ENCODE assay signal across 20 cellular contexts in genomic region chr17:4334332-4334731, GRCh38. TPM values are rescaled to one million over a fixed set of nuclear protein-coding genes. Genes with fewer than 3 reads are reported as not detected.
A peak's percentile ranks its signal among the peaks of the same experiment; 100 is the strongest.
DNase-seq lines count a peak whose midpoint lies in the region; TF ChIP-seq lines count a peak whose summit lies in the region.
"Had no signal": no experiment of that assay in that cellular context is flagged by ENCODE, and none has a peak within 500 bp of the region (broad histone marks: within the 10 kb centered on the region; RNA-seq: fewer than 3 reads in every experiment).

No MANE protein-coding gene starts in this region.

- H3K27me3 ChIP-seq in PC-9 (ENCODE audit: insufficient read depth, low read depth) (no peaks in the 10 kb centered on the region), Caco-2 (replicated peaks; ENCODE audit: control insufficient read depth, insufficient read depth, low read length) (no peaks in the 10 kb centered on the region)
- H3K27me3 ChIP-seq: stomach had no signal

- no peak overlapping the region for H2AFZ ChIP-seq in PC-9

- intact Hi-C loops in activated CD4-positive, alpha-beta T cell treated with anti-CD3 and anti-CD28 coated beads, Interleukin-2, amount 10 ng/mL, durations not matched to agents 24 days and 14 days (cut with micrococcal nuclease): no loop called here
- intact Hi-C loops in PC-9 (cut with micrococcal nuclease; ENCODE audit: unreplicated experiment) (no loop called here), Caco-2 (cut with micrococcal nuclease; ENCODE audit: unreplicated experiment) (no loop called here)

- H3K9me3 ChIP-seq in PC-9 (ENCODE audit: insufficient read depth, low read depth): no peaks in the 10 kb centered on the region
- H3K9me3 ChIP-seq in Caco-2: no peaks in the 10 kb centered on the region
- H3K9me3 ChIP-seq: stomach had no signal

- H3K79me2 ChIP-seq in PC-9 (ENCODE audit: low read depth): peaks cover 97% of the 10 kb centered on the region

- H3K27ac Mint-ChIP-seq in activated CD4-positive, alpha-beta T cell treated with anti-CD3 and anti-CD28 coated beads, Interleukin-2, amount 10 ng/mL, durations not matched to agents 24 days and 14 days: peak overlapping the region; percentile 75
- H3K27ac Mint-ChIP-seq in Caco-2 (ENCODE audit: unreplicated experiment): no peak overlapping the region

- no peak for DNase-seq in activated CD4-positive, alpha-beta T cell treated with anti-CD3 and anti-CD28 coated beads, Interleukin-2, amount 10 ng/mL, durations not matched to agents 24 days and 14 days
- no peak for DNase-seq in activated CD4-positive, alpha-beta T cell treated with anti-CD3 and anti-CD28 coated beads, Interleukin-2, amount 50 U/mL, for 48 hours
- DNase-seq in PC-9: peak in 1 of 2 experiments; percentile 52
- peak; percentile 44 for DNase-seq in epithelial cell of esophagus (ENCODE audit: low read depth)
- DNase-seq in SHP77 treated with DMSO at 0.1 percent for 48 hours (lab: John Stamatoyannopoulos, UW): no peak
- DNase-seq in Caco-2: no peak
- no peak for DNase-seq in NCI-H2171 (lab: John Stamatoyannopoulos, UW)
- DNase-seq: activated CD4-positive, alpha-beta T cell treated with anti-CD3 and anti-CD28 coated beads for 4 hours; AML-193; effector CD8-positive, alpha-beta T cell; NCI-H1092 treated with DMSO at 0.1 percent for 48 hours; NCI-H2029; NCI-H82; OCI-M1; retina; stimulated activated CD4-positive, alpha-beta T cell treated with anti-CD3 and anti-CD28 coated beads, Interleukin-2, amount 100 ng/mL, for 48 hours; stomach had no signal

- H3K4me2 ChIP-seq in PC-9: peak overlapping the region; percentile 3

- TF ChIP-seq CTCF in C4-2B (conservative IDR thresholded peaks at IDR 0.05) (no peak), PC-9 (conservative IDR thresholded peaks at IDR 0.05) (no peak), epithelial cell of esophagus (IDR thresholded peaks at IDR 0.05; ENCODE audit: insufficient read depth, low read depth, low read length, missing control alignments) (no peak), Caco-2 (IDR thresholded peaks at IDR 0.05; ENCODE audit: insufficient read depth in 1 of 2, low read depth in 1 of 2, low read length in 1 of 2, severe bottlenecking in 1 of 2, unreplicated experiment in 1 of 2) (no peak)

- H3K27ac ChIP-seq in C4-2B (peak overlapping the region; percentile 16; the same call in 1 of the 2 replicates), PC-9 (peak overlapping the region; percentile 32; the same call in 1 of the 2 replicates)
- H3K27ac ChIP-seq: stomach had no signal

- H3K36me3 ChIP-seq in PC-9 (ENCODE audit: low read depth) (no peaks in the 10 kb centered on the region), Caco-2 (ENCODE audit: control insufficient read depth, insufficient read depth, low read length) (no peaks in the 10 kb centered on the region)
- H3K36me3 ChIP-seq: stomach had no signal

- peaks cover 58% of the 10 kb centered on the region for H3K4me1 ChIP-seq in PC-9 (replicated peaks; ENCODE audit: insufficient read depth)
- peaks cover 15% of the 10 kb centered on the region for H3K4me1 ChIP-seq in Caco-2

- peaks cover 74% of the 10 kb centered on the region for H4K20me1 ChIP-seq in PC-9 (ENCODE audit: insufficient read depth)

- H3K9me2 ChIP-seq in PC-9 (ENCODE audit: insufficient read depth): no peaks in the 10 kb centered on the region

- peaks cover 64% of the 10 kb centered on the region for H3F3A ChIP-seq in PC-9 (ENCODE audit: insufficient read depth, low read depth)

- no peaks in the 10 kb centered on the region for H3K27me3 Mint-ChIP-seq in activated CD4-positive, alpha-beta T cell treated with anti-CD3 and anti-CD28 coated beads, Interleukin-2, amount 10 ng/mL, durations not matched to agents 24 days and 14 days
- no peaks in the 10 kb centered on the region for H3K27me3 Mint-ChIP-seq in Caco-2 (ENCODE audit: insufficient read depth, unreplicated experiment)
- H3K27me3 Mint-ChIP-seq: brain had no signal

- POLR2A ChIA-PET in PC-9 (lab: Charles Lee; ENCODE audit: unreplicated experiment): no interaction called here
- POLR2A ChIA-PET in Caco-2 (lab: Charles Lee): no interaction called here

- H3K4me1 Mint-ChIP-seq in activated CD4-positive, alpha-beta T cell treated with anti-CD3 and anti-CD28 coated beads, Interleukin-2, amount 10 ng/mL, durations not matched to agents 24 days and 14 days: peaks cover 31% of the 10 kb centered on the region
- peaks cover 22% of the 10 kb centered on the region for H3K4me1 Mint-ChIP-seq in Caco-2 (ENCODE audit: low read depth, unreplicated experiment)

- TSS peak; percentile 5 for BruUV-seq in PC-9 (replicated peaks; lab: Mats Ljungman, UMichigan)
- BruUV-seq in Caco-2 (replicated peaks; lab: Mats Ljungman, UMichigan): no TSS peak

- no peak overlapping the region for H3K4me3 ChIP-seq in PC-9
- no peak overlapping the region for H3K4me3 ChIP-seq in epithelial cell of esophagus (ENCODE audit: low read length)
- no peak overlapping the region for H3K4me3 ChIP-seq in Caco-2 (ENCODE audit: low read depth, low read length)
- H3K4me3 ChIP-seq: lung, stomach had no signal

- H3K9me3 Mint-ChIP-seq in activated CD4-positive, alpha-beta T cell treated with anti-CD3 and anti-CD28 coated beads, Interleukin-2, amount 10 ng/mL, durations not matched to agents 24 days and 14 days: no peaks in the 10 kb centered on the region
- no peaks in the 10 kb centered on the region for H3K9me3 Mint-ChIP-seq in Caco-2 (ENCODE audit: unreplicated experiment)

- H3K4me3 Mint-ChIP-seq in activated CD4-positive, alpha-beta T cell treated with anti-CD3 and anti-CD28 coated beads, Interleukin-2, amount 10 ng/mL, durations not matched to agents 24 days and 14 days: no peak overlapping the region
- no peak overlapping the region for H3K4me3 Mint-ChIP-seq in Caco-2 (ENCODE audit: unreplicated experiment)
- H3K4me3 Mint-ChIP-seq: brain had no signal

- CTCF ChIA-PET in PC-9 (lab: Charles Lee) (no interaction called here), Caco-2 (lab: Charles Lee) (no interaction called here)

- H3K36me3 Mint-ChIP-seq in activated CD4-positive, alpha-beta T cell treated with anti-CD3 and anti-CD28 coated beads, Interleukin-2, amount 10 ng/mL, durations not matched to agents 24 days and 14 days (ENCODE audit: low read depth): peaks cover 11% of the 10 kb centered on the region
- H3K36me3 Mint-ChIP-seq in Caco-2 (ENCODE audit: insufficient read depth, unreplicated experiment): no peaks in the 10 kb centered on the region

RNA-seq across cellular contexts. Expression of gene UBE2G1, which starts 32.1 kb away (rescaled TPM):
- total RNA-seq in activated CD4-positive, alpha-beta T cell treated with anti-CD3 and anti-CD28 coated beads, Interleukin-2, amount 10 ng/mL, durations not matched to agents 24 days and 14 days: 74.8 and 77.3 TPM in 2 replicates
- total RNA-seq in PC-9 (2021) (104 and 111 TPM in 2 replicates), Caco-2 (2022) (50.5 and 56.8 TPM in 2 replicates)
